19 cellular contexts compared by ENCODE assay signal in the genomic region with DNA sequence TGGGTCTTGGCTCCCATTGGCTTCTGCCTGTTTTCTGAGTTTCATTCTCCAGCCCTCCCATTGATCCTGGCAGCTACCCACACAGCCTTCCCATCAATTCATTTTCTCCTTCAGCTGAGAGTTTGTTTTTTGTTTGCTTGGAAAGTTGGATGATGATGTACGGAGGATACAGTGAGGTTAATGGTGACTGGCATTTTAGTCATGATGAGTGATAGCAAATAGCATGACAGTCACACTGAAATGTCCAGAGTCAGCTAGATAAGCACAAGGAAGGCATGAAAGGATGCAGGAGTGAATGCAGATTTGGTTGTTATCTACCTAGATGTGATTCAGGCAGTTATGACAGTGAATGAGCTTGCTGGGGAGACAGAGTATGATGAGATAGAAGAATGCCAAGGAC. TPM values are rescaled to one million over a fixed set of nuclear protein-coding genes. Genes with fewer than 3 reads are reported as not detected.
DNase-seq lines count a peak whose midpoint lies in the region; ATAC-seq, FAIRE-seq and TF ChIP-seq lines count a peak whose summit lies in the region.
"Had no signal": no experiment of that assay in that cellular context is flagged by ENCODE, and none has a peak within 500 bp of the region (broad histone marks: within the 10 kb centered on the region; RNA-seq: fewer than 3 reads in every experiment).

No MANE protein-coding gene starts in this region.

- in situ Hi-C loops in HepG2 (cut with HindIII; ENCODE audit: extremely low pct_ligation_motif_present, low pct_unique_long_range_greater_than_20kb) = no loop called here
- in situ Hi-C loops in K562 (cut with MboI) = no loop called here

- ATAC-seq in HepG2 = no peak
- no peak for ATAC-seq in right lobe of liver
- no peak for ATAC-seq in PC-3
- ATAC-seq in K562 = no peak
- peak; percentile 44 for ATAC-seq in stimulated activated effector memory CD8-positive, alpha-beta T cell treated with anti-CD3 and anti-CD28 coated beads, Interleukin-12 subunit alpha, Interleukin-12 subunit beta, amount 100 ng/mL, for 72 hours
- ATAC-seq in left lung = no peak
- ATAC-seq in GM19035 (IDR thresholded peaks at IDR 0.05; ENCODE audit: unreplicated experiment) = no peak
- ATAC-seq: GM12878 had no signal

- BruUV-seq in HepG2 (replicated peaks; lab: Mats Ljungman, UMichigan) (no TSS peak), PC-3 (replicated peaks; lab: Mats Ljungman, UMichigan) (no TSS peak), K562 (replicated peaks; lab: Mats Ljungman, UMichigan) (no TSS peak)

- no peaks in the 10 kb centered on the region for H3K9me3 Mint-ChIP-seq in stimulated activated effector memory CD8-positive, alpha-beta T cell treated with anti-CD3 and anti-CD28 coated beads, Interleukin-12 subunit alpha, Interleukin-12 subunit beta, amount 100 ng/mL, for 72 hours
- H3K9me3 Mint-ChIP-seq: H9 had no signal

- H3K9me3 ChIP-seq in HepG2 (ENCODE audit: low read length) (no peaks in the 10 kb centered on the region), right lobe of liver (no peaks in the 10 kb centered on the region), PC-3 (ENCODE audit: low read length) (no peaks in the 10 kb centered on the region), K562 (replicated peaks; ENCODE audit: control insufficient read depth, insufficient read depth, low read depth, low read length) (no peaks in the 10 kb centered on the region), left lung (no peaks in the 10 kb centered on the region)
- H3K9me3 ChIP-seq: BLaER1 had no signal

- no peaks in the 10 kb centered on the region for H3K9me2 ChIP-seq in PC-3 (replicated peaks; ENCODE audit: low read length)

- DNase-seq in HepG2 (ENCODE audit: low spot score) (no peak), right lobe of liver (no peak), PC-3 (peak; percentile 10), K562 (ENCODE audit: extremely low read depth in 1 of 4, low spot score in 3 of 4) (no peak), left lung (no peak), nucleus accumbens (lab: John Stamatoyannopoulos, UW) (no peak)
- no peak for DNase-seq in stimulated activated effector memory CD8-positive, alpha-beta T cell treated with anti-CD3 and anti-CD28 coated beads, Interleukin-12 subunit alpha, Interleukin-12 subunit beta, amount 100 ng/mL, for 72 hours (ENCODE audit: low spot score in 2 of 2)
- DNase-seq: CD4-positive, alpha-beta memory T cell; DMS153; DMS79; H9; KBM-7 had no signal

- no peak overlapping the region for H3K27ac Mint-ChIP-seq in stimulated activated effector memory CD8-positive, alpha-beta T cell treated with anti-CD3 and anti-CD28 coated beads, Interleukin-12 subunit alpha, Interleukin-12 subunit beta, amount 100 ng/mL, for 72 hours
- H3K27ac Mint-ChIP-seq: CD14-positive monocyte; CD4-positive, alpha-beta memory T cell; H9 had no signal

- no peaks in the 10 kb centered on the region for H3F3A ChIP-seq in PC-3 (ENCODE audit: low read length, unreplicated experiment)

- H3K27me3 ChIP-seq in HepG2 (ENCODE audit: control insufficient read depth in 1 of 2, insufficient read depth in 2 of 2, low read length in 2 of 2) = no peaks in the 10 kb centered on the region
- no peaks in the 10 kb centered on the region for H3K27me3 ChIP-seq in right lobe of liver
- peaks cover 24% of the 10 kb centered on the region for H3K27me3 ChIP-seq in PC-3 (ENCODE audit: low read length)
- no peaks in the 10 kb centered on the region; a peak in 1 of 5 replicates for H3K27me3 ChIP-seq in K562 (ENCODE audit: control insufficient read depth in 2 of 2, insufficient read depth in 2 of 2, low read length in 2 of 2)
- no peaks in the 10 kb centered on the region for H3K27me3 ChIP-seq in left lung
- H3K27me3 ChIP-seq: BLaER1 had no signal

- H3K4me1 ChIP-seq in HepG2 (ENCODE audit: insufficient read depth, low read length) = no peaks in the 10 kb centered on the region
- no peaks in the 10 kb centered on the region for H3K4me1 ChIP-seq in right lobe of liver
- H3K4me1 ChIP-seq in PC-3 (ENCODE audit: insufficient read depth, low read length) = no peaks in the 10 kb centered on the region
- no peaks in the 10 kb centered on the region for H3K4me1 ChIP-seq in K562 (replicated peaks in 1 of 2; ENCODE audit: control insufficient read depth in 2 of 2, insufficient read depth in 2 of 2, low read length in 2 of 2)
- H3K4me1 ChIP-seq in left lung = no peaks in the 10 kb centered on the region

- TF ChIP-seq EP300 in HepG2 (IDR thresholded peaks at IDR 0.05; ENCODE audit: low read depth in 2 of 2, low read length in 2 of 2) = no peak
- TF ChIP-seq EP300 in HepG2 (CRISPR knock-in tag; IDR thresholded peaks at IDR 0.05; ENCODE audit: borderline replicate concordance) = no peak
- no peak for TF ChIP-seq EP300 in K562 (IDR thresholded peaks at IDR 0.05; ENCODE audit: low read length)

- H3K4me2 ChIP-seq in HepG2 (ENCODE audit: low read depth, low read length) (no peak overlapping the region), PC-3 (ENCODE audit: low read length) (no peak overlapping the region), K562 (ENCODE audit: insufficient read depth, low read length) (no peak overlapping the region)
- H3K4me2 ChIP-seq: BLaER1 had no signal

- no peak overlapping the region for H2AFZ ChIP-seq in HepG2 (ENCODE audit: low read length)
- H2AFZ ChIP-seq in PC-3 (ENCODE audit: low read length) = no peak overlapping the region
- H2AFZ ChIP-seq in K562 (ENCODE audit: low read depth, low read length) = no peak overlapping the region

- H3K4me3 ChIP-seq in HepG2 (replicated peaks in 1 of 3; ENCODE audit: insufficient read depth in 1 of 3, low read depth in 2 of 3, low read length in 3 of 3) (no peak overlapping the region), right lobe of liver (no peak overlapping the region), PC-3 (ENCODE audit: low read length) (no peak overlapping the region), K562 (no peak overlapping the region), left lung (no peak overlapping the region)
- H3K4me3 ChIP-seq: BLaER1, GM12878 had no signal

- no peaks in the 10 kb centered on the region for H3K9me1 ChIP-seq in K562 (ENCODE audit: control insufficient read depth, insufficient read depth, low read length)

- TF ChIP-seq CTCF in HepG2 (CRISPR knock-in tag; IDR thresholded peaks at IDR 0.05) (no peak), right lobe of liver (IDR thresholded peaks at IDR 0.05) (no peak), PC-3 (conservative IDR thresholded peaks at IDR 0.05; ENCODE audit: low read depth, low read length) (no peak), K562 (IDR thresholded peaks at IDR 0.05 in 2 of 3, conservative IDR thresholded peaks at IDR 0.05 in 1 of 3; ENCODE audit: insufficient read depth in 2 of 3, low read depth in 1 of 3, low read length in 3 of 3) (no peak), left lung (IDR thresholded peaks at IDR 0.05) (no peak)

- CTCF ChIA-PET in HepG2 (lab: Yijun Ruan, JAX; ENCODE audit: low intra/inter-chr PET ratio, low total read pairs) (no interaction called here), PC-3 (lab: Charles Lee) (no interaction called here), K562 (lab: Yijun Ruan, JAX; ENCODE audit: low intra/inter-chr PET ratio) (no interaction called here)

- no peaks in the 10 kb centered on the region for H3K36me3 Mint-ChIP-seq in stimulated activated effector memory CD8-positive, alpha-beta T cell treated with anti-CD3 and anti-CD28 coated beads, Interleukin-12 subunit alpha, Interleukin-12 subunit beta, amount 100 ng/mL, for 72 hours
- H3K36me3 Mint-ChIP-seq: CD14-positive monocyte; CD4-positive, alpha-beta memory T cell had no signal

- H3K9ac ChIP-seq in HepG2 (ENCODE audit: insufficient read depth, low read depth, low read length) = no peak overlapping the region
- H3K9ac ChIP-seq in PC-3 (ENCODE audit: low read length) = no peak overlapping the region
- no peak overlapping the region for H3K9ac ChIP-seq in K562 (ENCODE audit: insufficient read depth in 1 of 2, low read depth in 2 of 2, low read length in 2 of 2)
- H3K9ac ChIP-seq: BLaER1 had no signal

- FAIRE-seq in HepG2 (lab: Jason Lieb, UNC) (no peak), K562 (lab: Jason Lieb, UNC) (no peak)
- FAIRE-seq: GM12878, GM19239, H1 had no signal

- H3K4me3 Mint-ChIP-seq in stimulated activated effector memory CD8-positive, alpha-beta T cell treated with anti-CD3 and anti-CD28 coated beads, Interleukin-12 subunit alpha, Interleukin-12 subunit beta, amount 100 ng/mL, for 72 hours = no peak overlapping the region
- H3K4me3 Mint-ChIP-seq: CD14-positive monocyte, H9 had no signal

- POLR2A ChIA-PET in HepG2 (lab: Yijun Ruan, JAX) (no interaction called here), PC-3 (lab: Charles Lee; ENCODE audit: unreplicated experiment) (no interaction called here), K562 (lab: Yijun Ruan, JAX) (no interaction called here)

- TF ChIP-seq RAD21 in HepG2 (CRISPR knock-in tag; IDR thresholded peaks at IDR 0.05) = no peak
- TF ChIP-seq RAD21 in K562 (CRISPR knock-in tag; conservative IDR thresholded peaks at IDR 0.05 in 1 of 2, IDR thresholded peaks at IDR 0.05 in 1 of 2) = no peak

- no peak for TF ChIP-seq POLR2A in HepG2 (IDR thresholded peaks at IDR 0.05; ENCODE audit: insufficient read depth in 1 of 2, low read depth in 2 of 2, low read length in 2 of 2)
- TF ChIP-seq POLR2A in right lobe of liver (IDR thresholded peaks at IDR 0.05) = no peak
- no peak for TF ChIP-seq POLR2A in K562 (conservative IDR thresholded peaks at IDR 0.05)

- no peaks in the 10 kb centered on the region for H4K20me1 ChIP-seq in HepG2 (ENCODE audit: insufficient read depth, low read length)
- no peaks in the 10 kb centered on the region for H4K20me1 ChIP-seq in PC-3 (ENCODE audit: low read length)
- H4K20me1 ChIP-seq in K562 (replicated peaks; ENCODE audit: control insufficient read depth, insufficient read depth, low read length) = no peaks in the 10 kb centered on the region
- H4K20me1 ChIP-seq: BLaER1 had no signal

- no peaks in the 10 kb centered on the region for H3K4me1 Mint-ChIP-seq in stimulated activated effector memory CD8-positive, alpha-beta T cell treated with anti-CD3 and anti-CD28 coated beads, Interleukin-12 subunit alpha, Interleukin-12 subunit beta, amount 100 ng/mL, for 72 hours
- H3K4me1 Mint-ChIP-seq: H9 had no signal

- no peaks in the 10 kb centered on the region for H3K79me2 ChIP-seq in HepG2 (ENCODE audit: insufficient read depth, low read length)
- H3K79me2 ChIP-seq in PC-3 (ENCODE audit: low read length) = no peaks in the 10 kb centered on the region
- no peaks in the 10 kb centered on the region for H3K79me2 ChIP-seq in K562 (ENCODE audit: control insufficient read depth, insufficient read depth, low read length)

- 5% methylated on average over 1 of the region's 1 CpG for WGBS in HepG2 (ENCODE audit: low lambda C conversion rate)
- 71% methylated on average over 1 of the region's 1 CpG for WGBS in right lobe of liver (ENCODE audit: insufficient coverage, low coverage, low lambda C conversion rate, missing lambda C conversion rate)
- WGBS in K562 (ENCODE audit: insufficient coverage, low coverage, missing lambda C conversion rate) = 7% methylated on average over 1 of the region's 1 CpG

- H3K27ac ChIP-seq in HepG2 (ENCODE audit: extremely low read length, insufficient read depth, low read length) (no peak overlapping the region), right lobe of liver (no peak overlapping the region), PC-3 (ENCODE audit: low read length) (no peak overlapping the region), K562 (ENCODE audit: extremely low read depth, low read depth, low read length) (no peak overlapping the region), left lung (no peak overlapping the region)
- H3K27ac ChIP-seq: 22Rv1, BLaER1 had no signal

- H3K36me3 ChIP-seq in HepG2 (replicated peaks in 1 of 2; ENCODE audit: control insufficient read depth in 1 of 2, insufficient read depth in 2 of 2, low read length in 2 of 2) = no peaks in the 10 kb centered on the region
- H3K36me3 ChIP-seq in right lobe of liver = no peaks in the 10 kb centered on the region
- H3K36me3 ChIP-seq in PC-3 (ENCODE audit: low read depth, low read length) = no peaks in the 10 kb centered on the region
- H3K36me3 ChIP-seq in K562 (ENCODE audit: control insufficient read depth, insufficient read depth, low read length) = no peaks in the 10 kb centered on the region
- H3K36me3 ChIP-seq in left lung = no peaks in the 10 kb centered on the region
- H3K36me3 ChIP-seq: BLaER1 had no signal

- intact Hi-C loops in HepG2 (cut with micrococcal nuclease; ENCODE audit: unreplicated experiment) = no loop called here
- intact Hi-C loops in right lobe of liver (cut with DNase I) = no loop called here
- intact Hi-C loops in PC-3 (cut with micrococcal nuclease) = no loop called here
- intact Hi-C loops in K562 (cut with micrococcal nuclease) = no loop called here
- intact Hi-C loops in left lung (cut with DNase I) = no loop called here

RNA-seq across cellular contexts. Expression of gene LCORL, which starts 30.6 kb away (rescaled TPM):
- total RNA-seq in HepG2 (2016; rRNA removed; fragmentation: Illumina TruSeq; extraction: Trizol) (14.5 and 16.5 TPM in 2 replicates), right lobe of liver (1 to 10 TPM; 4.3 to 8.7 (median 6.2) TPM), PC-3 (2014; rRNA removed) (2.9 and 3.7 TPM in 2 replicates), K562 (2014; rRNA removed) (7.9 and 18.2 TPM in 2 replicates), K562 (2014; rRNA removed; fragmentation: Illumina TruSeq; extraction: Trizol) (17.9 and 20.9 TPM in 2 replicates), K562 (2015; rRNA removed; fragmentation: Illumina TruSeq; extraction: Trizol) (17.0 and 17.9 TPM in 2 replicates), K562 (2021) (20.3 and 24.5 TPM in 2 replicates), left lung (10 to 100 TPM; 12.2 to 13.3 TPM)
- 12.9 and 14.7 TPM in 2 replicates for total RNA-seq in HepG2 (2016; cell fraction: cytosol; rRNA removed; fragmentation: Illumina TruSeq; extraction: Trizol; ENCODE audit: low read depth)
- 15.7 and 17.7 TPM in 2 replicates for total RNA-seq in HepG2 (2016; cell fraction: insoluble cytoplasmic fraction; rRNA removed; fragmentation: Illumina TruSeq; extraction: Trizol)
- total RNA-seq in HepG2 (2016; cell fraction: membrane; rRNA removed; fragmentation: Illumina TruSeq; extraction: Trizol) = 6.3 and 9.2 TPM in 2 replicates
- 28.7 and 32.0 TPM in 2 replicates for total RNA-seq in HepG2 (2016; cell fraction: nucleus; rRNA removed; fragmentation: Illumina TruSeq; extraction: Trizol)
- polyA plus RNA-seq in HepG2 (2011; rRNA removed) (3.8 and 5.3 TPM in 2 replicates), K562 (2011; rRNA removed) (16.8 and 17.4 TPM in 2 replicates), K562 (2014; fragmentation: Illumina TruSeq; extraction: Trizol) (9.2 and 11.1 TPM in 2 replicates), K562 (2014; fragmentation: Nextera tagmentation; extraction: Ambion mirVana) (1 to 10 TPM; 3.1 to 4.3 TPM), K562 (2014; rRNA removed) (7.5 and 7.7 TPM in 2 replicates)
- polyA plus RNA-seq in HepG2 (2011; cell fraction: cytosol; rRNA removed) = 1.4 and 2.2 TPM in 2 replicates
- 3.8 TPM in 2 replicates for polyA plus RNA-seq in HepG2 (2011; cell fraction: nucleus; rRNA removed)
- polyA plus RNA-seq in HepG2 (2012) = 7.5 and 8.0 TPM in 2 replicates
- polyA plus RNA-seq in HepG2 (2016; cell fraction: cytosol; fragmentation: Illumina TruSeq; extraction: Trizol; ENCODE audit: low read depth) = 4.7 and 5.7 TPM in 2 replicates
- 9.4 and 11.8 TPM in 2 replicates for polyA plus RNA-seq in HepG2 (2016; cell fraction: insoluble cytoplasmic fraction; fragmentation: Illumina TruSeq; extraction: Trizol; ENCODE audit: low read depth)
- 4.8 and 6.3 TPM in 2 replicates for polyA plus RNA-seq in HepG2 (2016; cell fraction: membrane; fragmentation: Illumina TruSeq; extraction: Trizol; ENCODE audit: low read depth)
- 8.6 and 9.4 TPM in 2 replicates for polyA plus RNA-seq in HepG2 (2016; cell fraction: nucleus; fragmentation: Illumina TruSeq; extraction: Trizol; ENCODE audit: insufficient read depth, low read depth)
- 5.2 and 7.8 TPM in 2 replicates for polyA minus RNA-seq in HepG2 (2011; rRNA and poly(A)+ RNA removed; ENCODE audit: low replicate concordance)
- polyA minus RNA-seq in HepG2 (2011; cell fraction: cytosol; rRNA and poly(A)+ RNA removed) = 5.4 and 7.4 TPM in 2 replicates
- 53.7 and 60.4 TPM in 2 replicates for polyA minus RNA-seq in HepG2 (2011; cell fraction: nucleus; rRNA and poly(A)+ RNA removed)
- 18.2 and 43.1 TPM in 2 replicates for total RNA-seq in K562 (2011; cell fraction: chromatin; rRNA removed; ENCODE audit: low replicate concordance)
- total RNA-seq in K562 (2011; cell fraction: nucleolus; rRNA removed) = 4.5 and 5.5 TPM in 2 replicates
- 10.4 and 18.3 TPM in 2 replicates for total RNA-seq in K562 (2011; cell fraction: nucleoplasm; rRNA removed)
- polyA plus RNA-seq in K562 (2011; cell fraction: cytosol; rRNA removed) = 2.1 and 3.5 TPM in 2 replicates
- 8.4 and 13.0 TPM in 2 replicates for polyA plus RNA-seq in K562 (2011; cell fraction: nucleus; rRNA removed)
- polyA plus RNA-seq in K562 (2012) = 8.6 and 11.3 TPM in 2 replicates
- polyA minus RNA-seq in K562 (2011; rRNA and poly(A)+ RNA removed) = 24.2 and 32.0 TPM in 2 replicates
- 5.1 and 8.8 TPM in 2 replicates for polyA minus RNA-seq in K562 (2011; cell fraction: cytosol; rRNA and poly(A)+ RNA removed)
- polyA minus RNA-seq in K562 (2011; cell fraction: nucleus; rRNA and poly(A)+ RNA removed) = 22.3 and 51.0 TPM in 2 replicates

Comparison
In these comparisons a context has a peak if more than half of its experiments do, and no peak if none do; other contexts are left out.
1. Of the 241 proteins assayed by ChIP-seq in both HepG2 and K562: peak only in HepG2: none; only in K562: MAFG; in both: none; in neither: 239; mixed calls (peak in some experiments, not most) for 1.